ENCODE assay signal across 8 cellular contexts in the genomic region with DNA sequence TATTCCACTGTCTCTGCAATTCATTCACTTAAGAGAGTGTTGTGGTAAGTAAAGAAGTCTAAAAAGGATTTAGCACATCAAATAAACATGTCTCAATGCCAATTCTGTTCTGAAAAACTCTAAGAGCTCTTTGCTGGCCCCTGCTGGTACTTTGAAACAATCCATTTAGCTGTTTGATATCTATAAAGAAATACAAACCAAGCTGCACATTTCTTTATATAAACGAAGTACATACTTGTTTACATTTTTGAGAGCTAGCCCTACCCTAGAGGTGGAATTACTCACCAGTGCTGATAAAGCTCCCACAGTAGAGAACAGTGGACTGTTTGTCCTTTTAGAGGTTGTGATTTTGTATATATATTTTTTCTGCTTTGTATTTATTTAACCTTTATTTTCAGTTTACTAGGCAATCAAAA.
DNase-seq lines count a peak whose midpoint lies in the region; ATAC-seq, FAIRE-seq and TF ChIP-seq lines count a peak whose summit lies in the region.

No MANE protein-coding gene starts in this region.

- H3K9me2 ChIP-seq in DOHH2 (replicated peaks; ENCODE audit: control insufficient read depth, low read length) = no peaks in the 10 kb centered on the region

- H3K27me3 ChIP-seq in DOHH2 (ENCODE audit: control insufficient read depth, low read length) (no peaks in the 10 kb centered on the region), gastroesophageal sphincter (no peaks in the 10 kb centered on the region), small intestine (ENCODE audit: control insufficient read depth in 2 of 2, insufficient read depth in 2 of 2, low read length in 2 of 2) (no peaks in the 10 kb centered on the region)

- H4K20me1 ChIP-seq in DOHH2 (ENCODE audit: control insufficient read depth, insufficient read depth, low read depth, low read length) = no peaks in the 10 kb centered on the region

- H3K27ac Mint-ChIP-seq in T-helper 17 cell (no peak overlapping the region), WTC11 (no peak overlapping the region)

- CTCF ChIA-PET in WTC11 (lab: Charles Lee) = interaction anchor here (1.0 to 2.8 kb wide), 11 partner anchors 9 to 171 kb away, joined by 3 to 19 read pairs (median 5); no protein-coding TSS in a partner anchor

- H3K36me3 Mint-ChIP-seq in T-helper 17 cell (ENCODE audit: low read depth) = peaks cover 3% of the 10 kb centered on the region
- H3K36me3 Mint-ChIP-seq in WTC11 = no peaks in the 10 kb centered on the region

- H3K9me3 Mint-ChIP-seq in WTC11 = no peaks in the 10 kb centered on the region

- no peak overlapping the region for H3K27ac ChIP-seq in DOHH2 (ENCODE audit: low read depth, low read length)
- no peak overlapping the region for H3K27ac ChIP-seq in gastroesophageal sphincter
- H3K27ac ChIP-seq in small intestine (ENCODE audit: low read depth in 1 of 2, low read length in 1 of 2) = no peak overlapping the region

- no peak for TF ChIP-seq EP300 in gastroesophageal sphincter (IDR thresholded peaks at IDR 0.05)

- WGBS in gastroesophageal sphincter (ENCODE audit: low coverage in 1 of 2), 2 donors = 0% methylated on average over 1 of the region's 1 CpG
- 0% methylated on average over 1 of the region's 1 CpG for WGBS in small intestine, 3 donors

- POLR2A ChIA-PET in WTC11 (lab: Charles Lee) = interaction anchor here (0.7 kb wide), 1 partner anchor 60 kb away, joined by 4 read pairs; no protein-coding TSS in a partner anchor

- H3K4me3 Mint-ChIP-seq in T-helper 17 cell (no peak overlapping the region), WTC11 (no peak overlapping the region)

- H3K4me3 ChIP-seq in DOHH2 (ENCODE audit: low read length) (no peak overlapping the region), gastroesophageal sphincter (no peak overlapping the region), small intestine (ENCODE audit: low read depth in 1 of 2, low read length in 2 of 2) (no peak overlapping the region)

- no peak for TF ChIP-seq POLR2A in gastroesophageal sphincter (IDR thresholded peaks at IDR 0.05)

- H3K36me3 ChIP-seq in DOHH2 (ENCODE audit: control insufficient read depth, low read length) (no peaks in the 10 kb centered on the region), gastroesophageal sphincter (no peaks in the 10 kb centered on the region), small intestine (ENCODE audit: control insufficient read depth in 2 of 2, insufficient read depth in 2 of 2, low read length in 2 of 2) (peaks cover 0 to 2% of the 10 kb centered on the region in 2 donors)

- H3K4me1 Mint-ChIP-seq in T-helper 17 cell = peaks cover 2% of the 10 kb centered on the region
- H3K4me1 Mint-ChIP-seq in WTC11 = peaks cover 4% of the 10 kb centered on the region

- ATAC-seq in T-helper 17 cell (peak; percentile 46), gastroesophageal sphincter (no peak), GM21717 (IDR thresholded peaks at IDR 0.05; ENCODE audit: unreplicated experiment) (no peak), WTC11 (no peak), GM19351 (IDR thresholded peaks at IDR 0.05; ENCODE audit: unreplicated experiment) (no peak)

- H3K9me3 ChIP-seq in DOHH2 (ENCODE audit: control insufficient read depth, insufficient read depth, low read length) = no peaks in the 10 kb centered on the region
- no peaks in the 10 kb centered on the region for H3K9me3 ChIP-seq in T-helper 17 cell (ENCODE audit: control insufficient read depth, low read length, poor library complexity, severe bottlenecking)
- H3K9me3 ChIP-seq in gastroesophageal sphincter = no peaks in the 10 kb centered on the region
- H3K9me3 ChIP-seq in small intestine (ENCODE audit: control insufficient read depth, low read depth) = no peaks in the 10 kb centered on the region

- DNase-seq in KBM-7 (peak; percentile 33), T-helper 17 cell (no peak), small intestine (peak; percentile 58), WTC11 (ENCODE audit: low spot score) (no peak)

- FAIRE-seq in small intestine (lab: Jason Lieb, UNC) = peak; percentile 15

- peak; percentile 58 for TF ChIP-seq CTCF in DOHH2 (IDR thresholded peaks at IDR 0.05; ENCODE audit: low read depth, low read length, poor library complexity, severe bottlenecking)
- TF ChIP-seq CTCF in gastroesophageal sphincter (IDR thresholded peaks at IDR 0.05) = peak; percentile 42 to 68 (median 61)
- TF ChIP-seq CTCF in WTC11 (IDR thresholded peaks at IDR 0.05) = no peak

- H3K79me2 ChIP-seq in DOHH2 (ENCODE audit: control insufficient read depth, low read length) = no peaks in the 10 kb centered on the region

- H3K4me2 ChIP-seq in DOHH2 (ENCODE audit: low read length) = no peak overlapping the region

- in situ Hi-C loops in KBM-7 (cut with MboI; ENCODE audit: low pct_unique_long_range_greater_than_20kb, low sequenced_read_pairs) = no loop called here

- H3K4me1 ChIP-seq in DOHH2 (ENCODE audit: control insufficient read depth, low read length) (no peaks in the 10 kb centered on the region), gastroesophageal sphincter (peaks cover 8 to 25% (median 13%) of the 10 kb centered on the region in 3 donors), small intestine (ENCODE audit: control insufficient read depth in 2 of 2, insufficient read depth in 1 of 2, low read depth in 1 of 2, low read length in 1 of 2) (no peaks in the 10 kb centered on the region)

- no peaks in the 10 kb centered on the region for H3F3A ChIP-seq in DOHH2 (ENCODE audit: control insufficient read depth, insufficient read depth)

- H3K27me3 Mint-ChIP-seq in T-helper 17 cell = no peaks in the 10 kb centered on the region
- H3K27me3 Mint-ChIP-seq in WTC11 (ENCODE audit: low read depth) = no peaks in the 10 kb centered on the region

TF ChIP-seq in WTC11, 78 proteins besides CTCF, POLR2A, EP300 and RAD21:
- TF ChIP-seq ZNF416 (CRISPR knock-in tag; IDR thresholded peaks at IDR 0.05) = no peak

Comparison
In these comparisons a context has a peak if more than half of its experiments do, and no peak if none do; other contexts are left out.
1. DNase-seq: peak in KBM-7 (single experiment) and small intestine (single experiment); none in T-helper 17 cell (0 of 3) and WTC11 (single experiment).